ENCODE assay signal across 8 cellular contexts in the genomic region with DNA sequence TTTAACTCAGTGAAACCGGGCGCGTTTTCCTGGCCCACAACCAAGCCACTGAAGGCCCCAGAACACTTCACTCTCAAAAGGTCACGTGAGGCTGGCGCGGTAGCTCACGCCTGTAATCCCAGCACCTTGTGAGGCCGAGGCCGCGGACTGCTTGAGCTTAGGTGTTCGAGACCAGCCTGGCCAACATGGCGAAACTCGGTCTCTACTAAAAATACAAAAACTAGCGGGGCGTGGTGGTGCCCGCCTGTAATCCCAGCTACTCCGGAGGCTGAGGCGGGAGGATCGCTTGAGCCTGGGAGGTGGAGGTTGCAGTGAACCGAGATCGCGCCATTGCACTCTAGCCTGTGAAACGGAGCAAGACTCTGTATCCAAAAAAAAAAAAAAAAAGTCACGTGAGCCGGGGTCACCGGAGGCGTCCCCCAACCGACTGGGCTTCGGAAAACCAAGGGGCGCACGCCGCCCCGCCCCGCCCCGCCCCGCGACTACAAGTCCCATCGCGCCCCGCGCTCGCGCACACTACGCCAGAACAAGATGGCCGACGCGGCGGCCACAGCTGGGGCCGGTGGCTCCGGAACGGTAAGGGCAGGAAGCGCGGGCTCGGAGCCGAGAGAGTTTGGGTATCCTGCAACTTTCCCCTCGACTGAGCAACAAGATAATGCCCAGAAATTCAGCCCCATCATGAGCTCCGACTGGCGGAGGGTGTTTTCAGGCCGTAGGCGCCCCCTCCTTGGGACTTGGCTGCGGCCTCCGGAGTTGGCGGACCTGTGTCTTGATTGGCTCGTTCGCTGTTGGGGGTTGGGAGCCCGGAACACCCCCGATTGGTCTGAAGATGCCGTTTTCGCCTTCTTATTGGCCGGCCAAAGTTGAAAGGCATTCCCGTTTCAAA. TPM values are rescaled to one million over a fixed set of nuclear protein-coding genes. Genes with fewer than 3 reads are reported as not detected.
DNase-seq lines count a peak whose midpoint lies in the region; ATAC-seq and TF ChIP-seq lines count a peak whose summit lies in the region.

A gene with protein sequence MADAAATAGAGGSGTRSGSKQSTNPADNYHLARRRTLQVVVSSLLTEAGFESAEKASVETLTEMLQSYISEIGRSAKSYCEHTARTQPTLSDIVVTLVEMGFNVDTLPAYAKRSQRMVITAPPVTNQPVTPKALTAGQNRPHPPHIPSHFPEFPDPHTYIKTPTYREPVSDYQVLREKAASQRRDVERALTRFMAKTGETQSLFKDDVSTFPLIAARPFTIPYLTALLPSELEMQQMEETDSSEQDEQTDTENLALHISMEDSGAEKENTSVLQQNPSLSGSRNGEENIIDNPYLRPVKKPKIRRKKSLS (plus strand): TSS at position 514 of the 886 bp plus-strand sequence. CDS start 18 bp downstream, at position 532.

- H3K9ac ChIP-seq in colonic mucosa (ENCODE audit: low read depth in 2 of 2, low read length in 2 of 2) = peak within 1 kb of the TSS; percentile 25 to 78

- H3K9me3 ChIP-seq in colonic mucosa = no peaks in the 10 kb centered on the region

- ATAC-seq in GM19324 (IDR thresholded peaks at IDR 0.05; ENCODE audit: low FRiP score, unreplicated experiment) (peak; percentile 77), HG03460 (IDR thresholded peaks at IDR 0.05; ENCODE audit: unreplicated experiment) (peak; percentile 74), left colon (peak; percentile 77)

- POLR2A ChIA-PET in BJ (lab: Charles Lee) = interaction anchor here (0.5 to 1.0 kb wide), 3 partner anchors 43 to 344 kb away, joined by 5 to 6 read pairs (median 5); no protein-coding TSS in a partner anchor

- H3K36me3 ChIP-seq in BJ (ENCODE audit: control insufficient read depth, insufficient read depth, low read length) (no peaks in the 10 kb centered on the region), colonic mucosa (no peaks in the 10 kb centered on the region)

- peak within 1 kb of the TSS; percentile 81 for H3K27ac ChIP-seq in colonic mucosa

- no peak for TF ChIP-seq CTCF in BJ (IDR thresholded peaks at IDR 0.05; ENCODE audit: insufficient read depth, low read depth, low read length)
- no peak for TF ChIP-seq CTCF in colonic mucosa (IDR thresholded peaks at IDR 0.05)

- peak; percentile 52 for DNase-seq in BJ (ENCODE audit: low read depth)
- peak; percentile 80 to 92 for DNase-seq in NCI-H526 (lab: John Stamatoyannopoulos, UW)
- peak; percentile 93 for DNase-seq in activated CD4-positive, alpha-beta T cell treated with anti-CD3 and anti-CD28 coated beads for 48 hours
- DNase-seq in colonic mucosa = peak; percentile 94
- DNase-seq in left colon = peak; percentile 92 to 94
- DNase-seq in stimulated activated CD4-positive, alpha-beta T cell treated with anti-CD3 and anti-CD28 coated beads, Interleukin-1b, Interleukin-23, amount 100 ng/mL, for 48 hours = peak; percentile 92

- H3K27me3 ChIP-seq in BJ (ENCODE audit: control insufficient read depth, insufficient read depth, low read length) = peaks cover 8% of the 10 kb centered on the region
- no peaks in the 10 kb centered on the region for H3K27me3 ChIP-seq in colonic mucosa

- CTCF ChIA-PET in BJ (lab: Yijun Ruan, JAX) = interaction anchor here (0.5 to 12.7 kb wide), 10 partner anchors 10 to 682 kb away, joined by 3 to 152 read pairs (median 3); a partner anchor contains a TSS

- peak within 1 kb of the TSS; percentile 66 for H3K4me3 ChIP-seq in BJ (ENCODE audit: low read depth, low read length)
- peak within 1 kb of the TSS; percentile 57 for H3K4me3 ChIP-seq in colonic mucosa

- intact Hi-C loops in colonic mucosa (cut with DNase I) = no loop called here
- intact Hi-C loops in left colon (cut with DNase I, micrococcal nuclease) = no loop called here

- peaks cover 18% of the 10 kb centered on the region for H3K4me1 ChIP-seq in colonic mucosa

RNA-seq across cellular contexts. Expression of the gene that starts here (rescaled TPM):
- 11.9 and 13.9 TPM in 2 replicates for polyA plus RNA-seq in BJ (2011; rRNA removed)
- 22.8 and 33.0 TPM in 2 replicates for polyA minus RNA-seq in BJ (2011; rRNA and poly(A)+ RNA removed)
- total RNA-seq in colonic mucosa (10 to 100 TPM; 20.5 to 21.2 TPM), left colon (10 to 100 TPM; 19.0 to 19.7 TPM)

Comparison
In these comparisons a context has a peak if more than half of its experiments do, and no peak if none do; other contexts are left out.
1. Peak in every context shown above with its lines: DNase-seq, ATAC-seq, H3K4me3 ChIP-seq and H3K27ac ChIP-seq.